Comparison of ENCODE assay signal across 7 cellular contexts in genomic region chr10:110279062-110279986, GRCh38. TPM values are rescaled to one million over a fixed set of nuclear protein-coding genes. Genes with fewer than 3 reads are reported as not detected.
DNase-seq lines count a peak whose midpoint lies in the region; ATAC-seq and TF ChIP-seq lines count a peak whose summit lies in the region.

No MANE protein-coding gene starts in this region.

- DNase-seq in GM03348 (ENCODE audit: low spot score), result peak; percentile 71
- DNase-seq in HUDEP-2 (lab: John Stamatoyannopoulos, UW; ENCODE audit: unreplicated experiment in 76 of 76), result peak in 47 of 76 experiments; percentile 3 to 67 (median 34)
- peak in 2 of 3 donors; percentile 40 to 76 for DNase-seq in Peyer's patch
- peak in 36 of 56 donors; percentile 2 to 83 (median 29) for DNase-seq in amygdala (lab: John Stamatoyannopoulos, UW)
- DNase-seq in left cardiac atrium, result peak; percentile 45
- DNase-seq in prostate gland (ENCODE audit: low spot score), result peak; percentile 62

- WGBS in prostate gland, result 32% methylated on average over 10 of the region's 10 CpGs

- H3K27me3 ChIP-seq in Peyer's patch (no peaks in the 10 kb centered on the region), prostate gland (replicated peaks; ENCODE audit: insufficient read depth) (no peaks in the 10 kb centered on the region)

- H3K27ac ChIP-seq in Peyer's patch (no peak overlapping the region), prostate gland (peak overlapping the region in 1 of 2 donors; percentile 36)

- H3K9me3 ChIP-seq in Peyer's patch, result no peaks in the 10 kb centered on the region
- H3K9me3 ChIP-seq in prostate gland, result no peaks in the 10 kb centered on the region

- H3K4me1 ChIP-seq in Peyer's patch (no peaks in the 10 kb centered on the region), prostate gland (replicated peaks) (no peaks in the 10 kb centered on the region)

- ATAC-seq in left cardiac atrium (peak; percentile 76 to 90), GM19463 (IDR thresholded peaks at IDR 0.05; ENCODE audit: unreplicated experiment) (no peak)

- intact Hi-C loops in left cardiac atrium (cut with DNase I), result loop anchor here (2.0 to 5.0 kb wide), 4 partner anchors 52 to 143 kb away; no protein-coding TSS in a partner anchor
- intact Hi-C loops in prostate gland (cut with DNase I), result loop anchor here (2.0 to 10.0 kb wide), 3 partner anchors 52 to 395 kb away; no protein-coding TSS in a partner anchor

- TF ChIP-seq POLR2A in Peyer's patch (IDR thresholded peaks at IDR 0.05) (no peak), prostate gland (IDR thresholded peaks at IDR 0.05) (no peak)

- H3K4me3 ChIP-seq in Peyer's patch (no peak overlapping the region), prostate gland (no peak overlapping the region)

- TF ChIP-seq CTCF in Peyer's patch (IDR thresholded peaks at IDR 0.05), result peak; percentile 48 to 91 (median 80)
- peak; percentile 52 to 87 (median 80) for TF ChIP-seq CTCF in prostate gland (IDR thresholded peaks at IDR 0.05)

- H3K36me3 ChIP-seq in Peyer's patch (peaks cover 0 to 18% (median 0%) of the 10 kb centered on the region in 3 donors), prostate gland (no peaks in the 10 kb centered on the region)

RNA-seq across cellular contexts. Expression of gene SMNDC1, which starts 25.4 kb away (rescaled TPM):
- 10 to 100 TPM; 10.5 to 40.4 (median 17.5) TPM for total RNA-seq in Peyer's patch
- total RNA-seq in left cardiac atrium, result 10 to 100 TPM; 21.6 to 24.4 TPM
- total RNA-seq in prostate gland, result 10 to 100 TPM in 1 of 2 donors, 1 to 10 TPM in 1; 8.0 to 11.0 TPM
